8 cellular contexts compared by ENCODE assay signal in genomic region chr16:11851301-11852091, GRCh38. TPM values are rescaled to one million over a fixed set of nuclear protein-coding genes. Genes with fewer than 3 reads are reported as not detected.
DNase-seq lines count a peak whose midpoint lies in the region; ATAC-seq lines count a peak whose summit lies in the region.

Gene RSL1D1 (minus strand): TSS chr16:11851542. CDS start chr16:11851512, 30 bp downstream.

- H3K4me1 ChIP-seq in endocrine pancreas (ENCODE audit: control insufficient read depth, insufficient read depth, low read length), result peaks cover 16% of the 10 kb centered on the region

- H3K27me3 ChIP-seq in endocrine pancreas (ENCODE audit: control insufficient read depth, insufficient read depth, low read length), result no peaks in the 10 kb centered on the region

- peak; percentile 92 for DNase-seq in Caki2 (ENCODE audit: low read depth)
- peak in 75 of 76 experiments; percentile 7 to 92 (median 83) for DNase-seq in HUDEP-2 (lab: John Stamatoyannopoulos, UW; ENCODE audit: unreplicated experiment in 76 of 76)
- peak; percentile 81 for DNase-seq in NOMO-1 treated with dmso at 0.1 percent for 144 hours (lab: John Stamatoyannopoulos, UW; ENCODE audit: unreplicated experiment)
- peak; percentile 74 to 94 (median 91) for DNase-seq in activated CD8-positive, alpha-beta memory T cell treated with anti-CD3 and anti-CD28 coated beads for 48 hours (ENCODE audit: low read depth in 2 of 3, low spot score in 2 of 3)
- peak; percentile 98 for DNase-seq in mesenteric fat pad (ENCODE audit: low spot score)
- peak; percentile 85 for DNase-seq in stimulated activated CD8-positive, alpha-beta memory T cell treated with anti-CD3 and anti-CD28 coated beads, Interleukin-15, amount 100 ng/mL, for 1 hour (ENCODE audit: low read depth)

- peaks cover 5% of the 10 kb centered on the region for H3K36me3 ChIP-seq in endocrine pancreas (ENCODE audit: control insufficient read depth, insufficient read depth, low read length)

- peak within 1 kb of the TSS; percentile 67 for H3K4me3 ChIP-seq in endocrine pancreas (ENCODE audit: control insufficient read depth, insufficient read depth, low read length)

- peak; percentile 83 for ATAC-seq in GM21390 (IDR thresholded peaks at IDR 0.05; ENCODE audit: unreplicated experiment)

- peak within 1 kb of the TSS; percentile 96 for H3K9ac ChIP-seq in endocrine pancreas (ENCODE audit: control insufficient read depth, insufficient read depth, low read length)

- in situ Hi-C loops in Caki2 (cut with HindIII; ENCODE audit: low pct_unique_long_range_greater_than_20kb, low sequenced_read_pairs), result no loop called here

- H3K9me3 ChIP-seq in endocrine pancreas (ENCODE audit: control insufficient read depth, low read length), result no peaks in the 10 kb centered on the region

RNA-seq across cellular contexts. Expression of gene RSL1D1, which starts in this region (rescaled TPM):
- total RNA-seq in Caki2 (2014; rRNA removed; shearing (Covaris generic); ENCODE audit: low replicate concordance), result 196 and 259 TPM in 2 replicates
- 200 TPM for total RNA-seq in mesenteric fat pad

Comparison
In these comparisons a context has a peak if more than half of its experiments do, and no peak if none do; other contexts are left out.
1. Peak in every context shown above with its lines: DNase-seq, ATAC-seq and H3K4me3 ChIP-seq.